In the genomic region with DNA sequence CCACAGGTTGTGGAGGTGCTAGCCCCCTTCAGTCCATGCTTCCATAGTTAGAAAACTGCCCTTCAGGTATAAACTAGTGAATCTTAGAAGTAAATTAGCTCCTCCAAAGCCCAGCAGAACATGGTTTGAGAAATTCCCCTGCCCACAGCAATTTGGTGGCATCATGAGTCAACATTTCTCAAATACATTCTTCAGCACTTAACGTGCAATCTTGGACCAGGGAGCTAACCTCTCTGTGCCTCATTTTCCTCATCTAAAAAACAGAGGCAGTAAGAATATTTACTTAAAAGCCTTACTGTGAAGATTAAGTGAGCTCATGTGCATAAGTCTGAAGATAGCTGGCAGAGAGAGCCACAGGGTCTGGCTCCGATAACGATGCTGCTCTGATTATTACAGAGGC, we compare ENCODE assay signal across 12 cellular contexts.
"Had no signal": no experiment of that assay in that cellular context is flagged by ENCODE, and none has a peak within 500 bp of the region (broad histone marks: within the 10 kb centered on the region; RNA-seq: fewer than 3 reads in every experiment).

No MANE protein-coding gene starts in this region.

- H3K36me3 ChIP-seq: adrenal gland, esophagus squamous epithelium, tibial artery, uterus had no signal

- H3K27me3 ChIP-seq: adrenal gland, esophagus squamous epithelium, tibial artery, uterus had no signal

- H3K4me1 ChIP-seq: adrenal gland, tibial artery, uterus had no signal

- H3K9me3 ChIP-seq: adrenal gland, esophagus squamous epithelium, tibial artery, uterus had no signal

- H3K27ac ChIP-seq: adrenal gland, tibial artery, uterus had no signal

- H3K4me3 ChIP-seq: adrenal gland, esophagus squamous epithelium, tibial artery, uterus had no signal

- DNase-seq: activated CD4-positive, CD25-positive, alpha-beta regulatory T cell; activated naive CD4-positive, alpha-beta T cell treated with anti-CD3 and anti-CD28 coated beads, Interleukin-2, amount 50 U/mL, for 16 hours; adrenal gland; esophagus squamous epithelium; hippocampal formation; natural killer cell; posterior cingulate gyrus; right cardiac atrium; stimulated activated CD4-positive, alpha-beta T cell treated with anti-CD3 and anti-CD28 coated beads, Interleukin-1b, Interleukin-23, amount 100 ng/mL, for 48 hours; T-helper 17 cell; tibial artery; uterus had no signal
